Comparison of ENCODE assay signal across 26 cellular contexts in genomic region chr20:5164645-5165399, GRCh38. TPM values are rescaled to one million over a fixed set of nuclear protein-coding genes. Genes with fewer than 3 reads are reported as not detected.
DNase-seq lines count a peak whose midpoint lies in the region; ATAC-seq and TF ChIP-seq lines count a peak whose summit lies in the region.
"Had no signal": no experiment of that assay in that cellular context is flagged by ENCODE, and none has a peak within 500 bp of the region (broad histone marks: within the 10 kb centered on the region; RNA-seq: fewer than 3 reads in every experiment).

No MANE protein-coding gene starts in this region.

- H3K18ac ChIP-seq in trophoblast cell (ENCODE audit: low read length): peak overlapping the region; percentile 61

- H3K27me3 ChIP-seq in A673 (replicated peaks; ENCODE audit: insufficient read depth, low read depth, low read length, poor library complexity): no peaks in the 10 kb centered on the region
- H3K27me3 ChIP-seq in dorsolateral prefrontal cortex: no peaks in the 10 kb centered on the region
- no peaks in the 10 kb centered on the region for H3K27me3 ChIP-seq in trophoblast cell (ENCODE audit: insufficient read depth, low read length)
- H3K27me3 ChIP-seq: BE2C had no signal

- H4K12ac ChIP-seq in trophoblast cell (ENCODE audit: low read depth, low read length): no peak overlapping the region

- no peak overlapping the region for H3K4me2 ChIP-seq in trophoblast cell (ENCODE audit: low read length)

- peak overlapping the region; percentile 2 for H3K27ac ChIP-seq in A673 (ENCODE audit: low read depth, low read length, poor library complexity, severe bottlenecking)
- peak overlapping the region in 56 of 59 donors; percentile 4 to 86 (median 72) for H3K27ac ChIP-seq in dorsolateral prefrontal cortex
- no peak overlapping the region for H3K27ac ChIP-seq in trophoblast cell (ENCODE audit: low read depth, low read length)
- H3K27ac ChIP-seq: coronary artery, lower lobe of right lung, skin epidermis had no signal

- in situ Hi-C loops in G401 (cut with HindIII; ENCODE audit: low sequenced_read_pairs) (no loop called here), GM13976 (cut with MboI; ENCODE audit: low sequenced_read_pairs, unreplicated experiment) (no loop called here)

- H2BK5ac ChIP-seq in trophoblast cell (ENCODE audit: low read depth, low read length, poor library complexity): no peak overlapping the region

- no peak overlapping the region for H3K9ac ChIP-seq in trophoblast cell (ENCODE audit: low read length)

- CTCF ChIA-PET in A673 (lab: Charles Lee): no interaction called here

- no peak overlapping the region for H3K23ac ChIP-seq in trophoblast cell (ENCODE audit: low read length)

- H3K79me2 ChIP-seq in trophoblast cell (ENCODE audit: control insufficient read depth, insufficient read depth, low read length, poor library complexity): no peaks in the 10 kb centered on the region

- no peak overlapping the region for H3K4me3 ChIP-seq in A673 (ENCODE audit: low read depth, low read length, poor library complexity, severe bottlenecking)
- H3K4me3 ChIP-seq in dorsolateral prefrontal cortex: peak overlapping the region in 14 of 59 donors; percentile 1 to 37 (median 18)
- no peak overlapping the region for H3K4me3 ChIP-seq in trophoblast cell (ENCODE audit: low read depth, low read length)
- H3K4me3 ChIP-seq: coronary artery, GM12878, lower lobe of right lung, skin epidermis had no signal

- H4K91ac ChIP-seq in trophoblast cell (ENCODE audit: low read depth, low read length): no peak overlapping the region

- BruUV-seq in A673 (replicated peaks; lab: Mats Ljungman, UMichigan): no TSS peak

- DNase-seq in A673 (ENCODE audit: low spot score) (peak; percentile 39), G401 (ENCODE audit: low spot score) (peak; percentile 75), dorsolateral prefrontal cortex (peak in 2 of 10 donors; percentile 39 to 49), trophoblast cell (no peak), GM13976 (ENCODE audit: low spot score) (no peak), DMS114 treated with DMSO at 0.1 percent for 48 hours (lab: John Stamatoyannopoulos, UW; ENCODE audit: unreplicated experiment) (no peak)
- DNase-seq: activated CD4-positive, alpha-beta T cell treated with anti-CD3 and anti-CD28 coated beads for 36 hours; activated naive CD4-positive, alpha-beta T cell treated with anti-CD3 and anti-CD28 coated beads, Interleukin-2, amount 50 U/mL, for 16 hours; amniotic stem cell; BE2C; DMS153; effector memory CD8-positive, alpha-beta T cell; head of caudate nucleus; Karpas-422; lower lobe of right lung; NCI-H1436; NCI-H2081 treated with DMSO at 0.1 percent for 48 hours; NCI-H446; NCI-H82; nephron progenitor cell; stimulated activated naive CD4-positive, alpha-beta T cell had no signal

- no peak overlapping the region for H3K14ac ChIP-seq in trophoblast cell (ENCODE audit: low read length)

- no peaks in the 10 kb centered on the region for H3K79me1 ChIP-seq in trophoblast cell (ENCODE audit: low read length)

- no peaks in the 10 kb centered on the region for H3K36me3 ChIP-seq in A673 (ENCODE audit: insufficient read depth, low read length, poor library complexity, severe bottlenecking)
- no peaks in the 10 kb centered on the region for H3K36me3 ChIP-seq in trophoblast cell (ENCODE audit: control insufficient read depth in 1 of 2, insufficient read depth in 2 of 2, low read length in 2 of 2)
- H3K36me3 ChIP-seq: BE2C, lower lobe of right lung had no signal

- H4K8ac ChIP-seq in trophoblast cell (ENCODE audit: low read depth, low read length): no peak overlapping the region

- TF ChIP-seq CTCF in A673 (conservative IDR thresholded peaks at IDR 0.05; ENCODE audit: low read depth, low read length) (no peak), dorsolateral prefrontal cortex (IDR thresholded peaks at IDR 0.05 in 54 of 56, conservative IDR thresholded peaks at IDR 0.05 in 2 of 56; ENCODE audit: low read depth in 1 of 56, partially characterized antibody in 56 of 56) (peak in 1 of 56 donors; percentile 12), GM13976 (IDR thresholded peaks at IDR 0.05; ENCODE audit: borderline replicate concordance, control extremely low read depth, extremely low read depth, insufficient read depth, missing control alignments) (no peak)

- intact Hi-C loops in A673 (cut with micrococcal nuclease; ENCODE audit: unreplicated experiment) (loop anchor here (5.0 kb wide), 1 partner anchor 33 kb away; no protein-coding TSS in a partner anchor), dorsolateral prefrontal cortex (cut with DNase I) (no loop called here)

- H2BK12ac ChIP-seq in trophoblast cell (ENCODE audit: low read length): no peak overlapping the region

- H2AK5ac ChIP-seq in trophoblast cell (ENCODE audit: low read length): no peak overlapping the region

- H2AFZ ChIP-seq in trophoblast cell (ENCODE audit: insufficient read depth, low read length, poor library complexity): no peak overlapping the region

- H3K4ac ChIP-seq in trophoblast cell (ENCODE audit: low read depth, low read length): no peak overlapping the region

- H3K4me1 ChIP-seq in A673 (ENCODE audit: insufficient read depth, low read length, poor library complexity, severe bottlenecking) (peaks cover 41% of the 10 kb centered on the region), trophoblast cell (ENCODE audit: control insufficient read depth in 1 of 2, insufficient read depth in 2 of 2, low read length in 2 of 2) (peaks cover 0 to 2% of the 10 kb centered on the region in 2 experiments)
- H3K4me1 ChIP-seq: BE2C had no signal

- H3K9me3 ChIP-seq in A673 (ENCODE audit: low read depth, low read length, poor library complexity, severe bottlenecking) (no peaks in the 10 kb centered on the region), trophoblast cell (ENCODE audit: insufficient read depth, low read depth, low read length) (no peaks in the 10 kb centered on the region)
- H3K9me3 ChIP-seq: BE2C, lower lobe of right lung had no signal

- no CpG with 5 or more reads among the region's 9 CpGs for WGBS in trophoblast cell (ENCODE audit: extremely low coverage, insufficient coverage, insufficient read length)

- ATAC-seq in GM21737 (IDR thresholded peaks at IDR 0.05; ENCODE audit: unreplicated experiment): no peak
- ATAC-seq: activated CD4-positive, alpha-beta T cell treated with anti-CD3 and anti-CD28 coated beads for 36 hours; activated T-helper 17 cell treated with anti-CD3 and anti-CD28 coated beads, Interleukin-2, amount 50 U/mL, for 72 hours; effector memory CD8-positive, alpha-beta T cell; GM12878; lower lobe of right lung had no signal

- no peak overlapping the region for H2BK120ac ChIP-seq in trophoblast cell (ENCODE audit: insufficient read depth, low read length, poor library complexity)

- POLR2A ChIA-PET in A673 (lab: Charles Lee; ENCODE audit: low non-redundant PET): no interaction called here

RNA-seq across cellular contexts. Expression of gene CDS2, which starts 38.0 kb away (rescaled TPM):
- total RNA-seq in A673 (2021): 67.4 and 68.1 TPM in 2 replicates
- total RNA-seq in G401 (2014; rRNA removed; shearing (Covaris generic)): 12.0 and 12.7 TPM in 2 replicates
- 100 to 1,000 TPM; 103 to 195 (median 145) TPM for total RNA-seq in dorsolateral prefrontal cortex
- 25.0 and 25.8 TPM in 2 replicates for polyA plus RNA-seq in trophoblast cell (2013)

RNA-seq across cellular contexts. Expression of gene PCNA, which starts 45.1 kb away (rescaled TPM):
- total RNA-seq in A673 (2021) (397 TPM in 2 replicates), dorsolateral prefrontal cortex (10 to 100 TPM; 16.5 to 38.8 (median 26.1) TPM)
- total RNA-seq in G401 (2014; rRNA removed; shearing (Covaris generic)): 290 and 347 TPM in 2 replicates
- polyA plus RNA-seq in trophoblast cell (2013): 125 and 128 TPM in 2 replicates

RNA-seq across cellular contexts. Expression of gene TMEM230, which starts 51.9 kb away (rescaled TPM):
- 94.6 and 105 TPM in 2 replicates for total RNA-seq in A673 (2021)
- 105 and 117 TPM in 2 replicates for total RNA-seq in G401 (2014; rRNA removed; shearing (Covaris generic))
- total RNA-seq in dorsolateral prefrontal cortex: 100 to 1,000 TPM in 4 of 120 experiments, 10 to 100 TPM in 116; 56.1 to 113 (median 78.5) TPM
- polyA plus RNA-seq in trophoblast cell (2013): 109 and 115 TPM in 2 replicates

Comparison
In these comparisons a context has a peak if more than half of its experiments do, and no peak if none do; other contexts are left out.
1. DNase-seq: peak in A673 (single experiment) and G401 (single experiment); none in trophoblast cell (0 of 2), GM13976 (single experiment) and DMS114 treated with DMSO at 0.1 percent for 48 hours (single experiment).